8 cellular contexts compared by ENCODE assay signal in the genomic region with DNA sequence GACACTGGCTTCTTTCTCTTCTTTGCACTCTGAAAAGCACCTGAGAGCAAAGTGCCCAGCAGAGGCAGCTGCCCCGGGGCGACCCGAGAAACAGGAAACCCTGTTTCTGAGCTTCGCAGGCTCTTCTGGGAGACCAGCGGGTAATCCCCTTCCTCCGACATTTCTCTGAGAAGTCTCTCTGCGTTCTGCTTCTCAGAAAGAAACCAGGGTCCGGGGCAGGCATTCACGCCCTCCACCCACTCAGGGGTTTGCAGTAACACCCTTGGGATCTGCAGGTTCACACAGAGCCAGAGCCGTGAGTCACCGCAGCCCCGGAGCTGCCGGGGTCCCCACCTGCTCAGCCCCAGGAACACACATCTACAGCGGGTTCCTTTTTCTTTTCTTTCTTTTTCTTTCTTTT.
DNase-seq lines count a peak whose midpoint lies in the region; ATAC-seq and TF ChIP-seq lines count a peak whose summit lies in the region.

No MANE protein-coding gene starts in this region.

- peak; percentile 24 to 64 (median 47) for DNase-seq in activated CD4-positive, CD25-positive, alpha-beta regulatory T cell (lab: John Stamatoyannopoulos, UW)
- DNase-seq in effector CD4-positive, alpha-beta T cell: peak; percentile 50
- DNase-seq in stimulated activated CD8-positive, alpha-beta memory T cell treated with anti-CD3 and anti-CD28 coated beads, Interleukin-15, amount 100 ng/mL, for 24 hours (ENCODE audit: low read depth): peak; percentile 18
- DNase-seq in Ammon's horn (ENCODE audit: low spot score) (no peak), NCI-H1105 treated with DMSO at 0.1 percent for 48 hours (lab: John Stamatoyannopoulos, UW) (no peak), coronary artery (ENCODE audit: low spot score) (no peak)

- ATAC-seq in GM18861 (IDR thresholded peaks at IDR 0.05; ENCODE audit: unreplicated experiment): peak; percentile 84
- peak; percentile 57 for ATAC-seq in HG02938 (IDR thresholded peaks at IDR 0.05; ENCODE audit: unreplicated experiment)

- H3K27ac ChIP-seq in coronary artery: no peak overlapping the region

- TF ChIP-seq CTCF in coronary artery (IDR thresholded peaks at IDR 0.05): no peak

- H3K4me3 ChIP-seq in coronary artery: no peak overlapping the region

Comparison
In these comparisons a context has a peak if more than half of its experiments do, and no peak if none do; other contexts are left out.
1. DNase-seq: peak in activated CD4-positive, CD25-positive, alpha-beta regulatory T cell (4 of 4), effector CD4-positive, alpha-beta T cell (single experiment) and stimulated activated CD8-positive, alpha-beta memory T cell treated with anti-CD3 and anti-CD28 coated beads, Interleukin-15, amount 100 ng/mL, for 24 hours (single experiment); none in Ammon's horn (single experiment), NCI-H1105 treated with DMSO at 0.1 percent for 48 hours (single experiment) and coronary artery (single experiment).